ENCODE assay signal across 9 cellular contexts in the genomic region with DNA sequence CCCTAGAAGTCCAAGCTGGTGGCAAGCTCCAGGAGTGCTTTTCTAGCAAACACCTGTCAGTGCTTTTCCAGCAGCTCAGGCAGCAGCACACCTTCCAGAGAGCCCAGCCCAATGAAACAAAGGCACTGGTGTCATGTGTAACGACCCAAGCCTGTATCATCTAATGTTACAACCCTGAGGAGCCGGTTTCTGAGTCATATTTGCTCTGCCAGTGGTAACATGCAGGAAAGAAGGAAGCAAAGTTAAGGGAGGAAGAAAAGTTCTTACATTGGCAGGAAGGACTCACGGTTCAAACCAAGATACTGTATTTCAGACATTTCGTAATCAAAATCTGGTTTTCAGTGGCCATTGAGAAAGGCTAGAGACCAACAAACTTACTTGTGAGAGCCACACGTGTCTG. TPM values are rescaled to one million over a fixed set of nuclear protein-coding genes. Genes with fewer than 3 reads are reported as not detected.
DNase-seq lines count a peak whose midpoint lies in the region; ATAC-seq and TF ChIP-seq lines count a peak whose summit lies in the region.
"Had no signal": no experiment of that assay in that cellular context is flagged by ENCODE, and none has a peak within 500 bp of the region (broad histone marks: within the 10 kb centered on the region; RNA-seq: fewer than 3 reads in every experiment).

A gene (minus strand): TSS at position 139 of the 400 bp plus-strand sequence. CDS start 237 bp downstream, outside the sequence.

- POLR2A ChIA-PET in PC-3 (lab: Charles Lee; ENCODE audit: unreplicated experiment), result interaction anchor here (0.5 kb wide), 1 partner anchor 19 kb away, joined by 4 read pairs; no protein-coding TSS in a partner anchor

- H3K27ac ChIP-seq in PC-3 (ENCODE audit: low read length), result peak within 1 kb of the TSS; percentile 73
- H3K27ac ChIP-seq: gastrocnemius medialis had no signal

- no peak within 1 kb of the TSS for H2AFZ ChIP-seq in PC-3 (ENCODE audit: low read length)

- H3K4me1 ChIP-seq in PC-3 (ENCODE audit: insufficient read depth, low read length) (peaks cover 46% of the 10 kb centered on the region), skeletal muscle satellite cell (ENCODE audit: control insufficient read depth, insufficient read depth, low read length) (peaks cover 29% of the 10 kb centered on the region)
- H3K4me1 ChIP-seq: gastrocnemius medialis had no signal

- H3F3A ChIP-seq in PC-3 (ENCODE audit: low read length, unreplicated experiment), result peaks cover 3% of the 10 kb centered on the region

- H3K9ac ChIP-seq in PC-3 (ENCODE audit: low read length) (no peak within 1 kb of the TSS; the same call in 1 of the 2 replicates), skeletal muscle satellite cell (ENCODE audit: low read depth, low read length) (no peak within 1 kb of the TSS)

- peak; percentile 93 for ATAC-seq in PC-3
- ATAC-seq in GM19452 (IDR thresholded peaks at IDR 0.05; ENCODE audit: unreplicated experiment), result no peak
- no peak for ATAC-seq in GM21825 (IDR thresholded peaks at IDR 0.05; ENCODE audit: unreplicated experiment)

- H3K9me2 ChIP-seq in PC-3 (replicated peaks; ENCODE audit: low read length), result no peaks in the 10 kb centered on the region

- no peaks in the 10 kb centered on the region for H3K36me3 ChIP-seq in PC-3 (ENCODE audit: low read depth, low read length)
- no peaks in the 10 kb centered on the region for H3K36me3 ChIP-seq in skeletal muscle satellite cell (ENCODE audit: insufficient read depth, low read length)
- H3K36me3 ChIP-seq: gastrocnemius medialis had no signal

- CTCF ChIA-PET in PC-3 (lab: Charles Lee), result interaction anchor here (0.7 kb wide), 2 partner anchors 13 to 16 kb away, joined by 3 read pairs; no protein-coding TSS in a partner anchor

- H3K79me2 ChIP-seq in PC-3 (ENCODE audit: low read length), result peaks cover 11% of the 10 kb centered on the region; the same call in 1 of the 2 replicates

- no TSS peak for BruUV-seq in PC-3 (replicated peaks; lab: Mats Ljungman, UMichigan)

- intact Hi-C loops in PC-3 (cut with micrococcal nuclease), result loop anchor here (2.0 kb wide), 1 partner anchor 139 kb away; a partner anchor contains a TSS

- DNase-seq in HCEC 1CT (peak; percentile 57), PC-3 (peak; percentile 95), fibroblast of the aortic adventitia (ENCODE audit: low read depth) (peak; percentile 66), GM19240 (ENCODE audit: insufficient read length, low spot score) (no peak)
- no peak for DNase-seq in activated CD8-positive, alpha-beta memory T cell treated with anti-CD3 and anti-CD28 coated beads, Interleukin-2, amount 50 U/mL, for 4 hours
- DNase-seq: gastrocnemius medialis had no signal

- H3K9me3 ChIP-seq in PC-3 (ENCODE audit: low read length) (no peaks in the 10 kb centered on the region), skeletal muscle satellite cell (replicated peaks; ENCODE audit: low read length) (no peaks in the 10 kb centered on the region)
- H3K9me3 ChIP-seq: gastrocnemius medialis had no signal

- no peak for TF ChIP-seq CTCF in PC-3 (conservative IDR thresholded peaks at IDR 0.05; ENCODE audit: low read depth, low read length)
- no peak for TF ChIP-seq CTCF in fibroblast of the aortic adventitia (IDR thresholded peaks at IDR 0.05; ENCODE audit: insufficient read depth, low read length)

- H3K4me2 ChIP-seq in PC-3 (ENCODE audit: low read length) (peak within 1 kb of the TSS; percentile 80), skeletal muscle satellite cell (ENCODE audit: low read length) (peak within 1 kb of the TSS; percentile 14)

- H3K27me3 ChIP-seq in PC-3 (ENCODE audit: low read length) (no peaks in the 10 kb centered on the region), skeletal muscle satellite cell (ENCODE audit: control insufficient read depth, insufficient read depth, low read length) (no peaks in the 10 kb centered on the region)
- H3K27me3 ChIP-seq: gastrocnemius medialis had no signal

- peak within 1 kb of the TSS; percentile 60 for H3K4me3 ChIP-seq in PC-3 (ENCODE audit: low read length)
- no peak within 1 kb of the TSS for H3K4me3 ChIP-seq in fibroblast of the aortic adventitia (ENCODE audit: low read depth, low read length)
- H3K4me3 ChIP-seq in skeletal muscle satellite cell (ENCODE audit: low read length), result no peak within 1 kb of the TSS
- H3K4me3 ChIP-seq: gastrocnemius medialis had no signal

- H4K20me1 ChIP-seq in PC-3 (ENCODE audit: low read length), result no peaks in the 10 kb centered on the region

RNA-seq across cellular contexts. Expression of the gene that starts here (rescaled TPM):
- 5.0 and 6.2 TPM in 2 replicates for total RNA-seq in PC-3 (2014; rRNA removed)
- total RNA-seq in fibroblast of the aortic adventitia (ENCODE audit: low replicate concordance), result 0.09 and 0.33 TPM in 2 replicates
- total RNA-seq in skeletal muscle satellite cell (2012; rRNA removed), result not detected in 2 replicates
- total RNA-seq: gastrocnemius medialis had no signal

Comparison
In these comparisons a context has a peak if more than half of its experiments do, and no peak if none do; other contexts are left out.
1. Peak in DNase-seq in fibroblast of the aortic adventitia; RNA of the gene not detected or under 1 TPM.
2. DNase-seq: peak in HCEC 1CT (single experiment) and PC-3 (single experiment); none in GM19240 (single experiment) and activated CD8-positive, alpha-beta memory T cell treated with anti-CD3 and anti-CD28 coated beads, Interleukin-2, amount 50 U/mL, for 4 hours (single experiment).